8 cellular contexts compared by ENCODE assay signal in the genomic region with DNA sequence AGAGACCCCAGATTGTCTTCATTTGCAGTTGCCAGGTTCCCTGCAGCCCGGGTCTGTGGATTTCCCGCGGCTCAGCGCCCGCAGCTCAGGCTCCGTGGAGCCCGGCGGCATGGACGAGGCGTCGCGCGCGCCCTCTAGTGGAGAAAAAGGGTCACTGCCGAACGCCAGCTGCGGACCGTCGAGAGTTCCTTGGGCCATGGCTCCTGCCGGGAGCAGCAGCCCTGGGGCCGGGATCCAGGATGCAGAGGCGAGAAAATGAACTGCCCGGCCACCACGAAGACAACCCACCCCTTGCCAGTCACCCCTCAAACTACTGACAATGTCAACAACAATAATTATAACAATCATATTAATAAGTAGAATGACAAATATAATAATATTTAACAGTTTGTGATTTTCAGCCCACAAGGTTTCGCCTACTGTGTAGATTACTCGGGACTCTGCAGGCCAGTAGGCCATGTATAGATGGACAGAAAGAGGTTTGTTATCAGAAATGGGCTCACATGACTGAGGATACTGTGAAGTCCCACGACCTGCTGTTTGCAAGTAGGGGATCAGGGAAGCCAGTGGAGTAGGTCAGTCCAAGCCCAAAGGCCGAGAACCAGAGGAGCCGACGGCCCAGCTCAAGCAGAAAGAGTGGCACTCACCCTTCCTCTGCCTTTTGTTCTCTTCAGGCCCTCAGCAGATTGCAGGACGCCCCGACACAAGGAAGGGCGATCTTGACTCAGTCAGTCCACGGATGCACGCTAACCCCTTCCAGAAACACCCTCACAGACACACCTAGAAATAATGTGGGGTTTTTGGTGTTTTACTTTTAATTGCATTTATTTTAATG. TPM values are rescaled to one million over a fixed set of nuclear protein-coding genes. Genes with fewer than 3 reads are reported as not detected.
DNase-seq lines count a peak whose midpoint lies in the region; ATAC-seq and TF ChIP-seq lines count a peak whose summit lies in the region.

No MANE protein-coding gene starts in this region.

- no peak overlapping the region for H3K27ac ChIP-seq in endodermal cell (ENCODE audit: low read depth, low read length)

- ATAC-seq in HG02970 (IDR thresholded peaks at IDR 0.05; ENCODE audit: low FRiP score, unreplicated experiment): peak; percentile 62

- H3K36me3 ChIP-seq in endodermal cell (ENCODE audit: control insufficient read depth, insufficient read depth, low read length): no peaks in the 10 kb centered on the region

- peaks cover 4% of the 10 kb centered on the region for H3K27me3 ChIP-seq in endodermal cell (ENCODE audit: control insufficient read depth, insufficient read depth, low read length, poor library complexity, severe bottlenecking)

- H3K36me3 Mint-ChIP-seq in endodermal cell (ENCODE audit: low read depth): no peaks in the 10 kb centered on the region

- H3K4me1 ChIP-seq in endodermal cell (ENCODE audit: control insufficient read depth, insufficient read depth, low read length): no peaks in the 10 kb centered on the region

- peak; percentile 98 for TF ChIP-seq CTCF in endodermal cell (conservative IDR thresholded peaks at IDR 0.05)

- no peak overlapping the region for H3K4me3 ChIP-seq in endodermal cell (ENCODE audit: low read length)

- H3K4me1 Mint-ChIP-seq in endodermal cell: peaks cover 2% of the 10 kb centered on the region

- peaks cover 7% of the 10 kb centered on the region for H3K9me3 ChIP-seq in endodermal cell (ENCODE audit: control insufficient read depth, low read length)

- H3K27me3 Mint-ChIP-seq in endodermal cell (ENCODE audit: insufficient read depth): peaks cover 8% of the 10 kb centered on the region

- 34 to 92% methylated on average over 4 to 35 of the region's 35 CpGs for WGBS in endodermal cell (ENCODE audit: insufficient coverage in 1 of 2, insufficient read length in 1 of 2), 2 experiments

- H3K9me3 Mint-ChIP-seq in endodermal cell: peaks cover 11% of the 10 kb centered on the region

- H3K4me3 Mint-ChIP-seq in endodermal cell: no peak overlapping the region

- H3K27ac Mint-ChIP-seq in endodermal cell: no peak overlapping the region

- DNase-seq in DMS79 treated with DMSO at 0.1 percent for 48 hours (lab: John Stamatoyannopoulos, UW) (peak; percentile 20), DMS79 (lab: John Stamatoyannopoulos, UW) (no peak), NCI-H774 (lab: John Stamatoyannopoulos, UW) (peak; percentile 47), endodermal cell (peak; percentile 94), midbrain (lab: John Stamatoyannopoulos, UW) (peak; percentile 87)
- peak; percentile 14 to 16 for DNase-seq in activated CD8-positive, alpha-beta memory T cell treated with anti-CD3 and anti-CD28 coated beads for 4 hours (ENCODE audit: low read depth in 2 of 2)
- peak; percentile 24 to 41 for DNase-seq in stimulated activated CD8-positive, alpha-beta memory T cell treated with anti-CD3 and anti-CD28 coated beads, Interleukin-15, amount 100 ng/mL, for 48 hours (ENCODE audit: low read depth in 2 of 2)

- no peak overlapping the region for H3K9ac ChIP-seq in endodermal cell (ENCODE audit: extremely low read depth, low read length, poor library complexity, severe bottlenecking)

RNA-seq across cellular contexts. Expression of a gene that starts 43.1 kb away (rescaled TPM):
- total RNA-seq in endodermal cell: 10 to 100 TPM; 79.3 to 92.9 TPM
- polyA plus RNA-seq in endodermal cell (2013, experiment 1 of 2): 144 TPM
- 121 TPM for polyA plus RNA-seq in endodermal cell (2013, experiment 2 of 2)
